Comparison of ENCODE assay signal across 27 cellular contexts in genomic region chr11:8041576-8041975, GRCh38. TPM values are rescaled to one million over a fixed set of nuclear protein-coding genes. Genes with fewer than 3 reads are reported as not detected.
"Had no signal": no experiment of that assay in that cellular context is flagged by ENCODE, and none has a peak within 500 bp of the region (broad histone marks: within the 10 kb centered on the region; RNA-seq: fewer than 3 reads in every experiment).

No MANE protein-coding gene starts in this region.

- H3K4me3 Mint-ChIP-seq: activated CD4-positive, alpha-beta memory T cell treated with anti-CD3 and anti-CD28 coated beads for 36 hours; activated CD4-positive, alpha-beta T cell treated with anti-CD3 and anti-CD28 coated beads for 36 hours; activated CD4-positive, alpha-beta T cell treated with anti-CD3 and anti-CD28 coated beads, Interleukin-2, amount 10 ng/mL, durations not matched to agents 24 days and 14 days; activated CD8-positive, alpha-beta T cell treated with anti-CD3 and anti-CD28 coated beads, Interleukin-2, amount 10 ng/mL, durations not matched to agents 7 days and 5 days; activated naive CD8-positive, alpha-beta T cell; activated T-cell treated with anti-CD3 and anti-CD28 coated beads, Interleukin-2, amount 50 U/mL, for 4 hours; activated T-helper 17 cell treated with anti-CD3 and anti-CD28 coated beads, Interleukin-2, amount 50 U/mL, for 72 hours; effector memory CD8-positive, alpha-beta T cell had no signal

- H3K9me3 ChIP-seq: esophagus muscularis mucosa, gastrocnemius medialis had no signal

- DNase-seq: activated CD4-positive, alpha-beta memory T cell treated with anti-CD3 and anti-CD28 coated beads for 36 hours; activated CD4-positive, alpha-beta T cell treated with anti-CD3 and anti-CD28 coated beads for 36 hours; activated CD4-positive, alpha-beta T cell treated with anti-CD3 and anti-CD28 coated beads, Interleukin-2, amount 10 ng/mL, durations not matched to agents 24 days and 14 days; activated CD4-positive, CD25-positive, alpha-beta regulatory T cell; activated CD4-positive, CD25-positive, alpha-beta regulatory T cell treated with anti-CD3 and anti-CD28 coated beads, Interleukin-2, amount 50 U/mL, for 72 hours; activated CD8-positive, alpha-beta T cell treated with anti-CD3 and anti-CD28 coated beads, Interleukin-2, amount 10 ng/mL, durations not matched to agents 7 days and 5 days; activated effector memory CD4-positive, alpha-beta T cell treated with Interleukin-2 at 50 U/mL for 16 hours; activated gamma-delta T cell treated with Interleukin-2 at 50 U/mL for 16 hours; activated naive CD4-positive, alpha-beta T cell treated with anti-CD3 and anti-CD28 coated beads, Interleukin-2, amount 50 U/mL, for 16 hours; activated naive CD4-positive, alpha-beta T cell treated with Interleukin-2 at 50 U/mL for 16 hours; activated T-cell treated with anti-CD3 and anti-CD28 coated beads, Interleukin-2, amount 50 U/mL, for 4 hours; amniotic stem cell; anterior cingulate cortex; brain microvascular endothelial cell; caudate nucleus; cortex of kidney; dermis blood vessel endothelial cell; effector CD4-positive, alpha-beta T cell; effector memory CD8-positive, alpha-beta T cell; erythroblast; foreskin keratinocyte; gastrocnemius medialis; glutamatergic neuron; T-helper 2 cell had no signal

- H3K4me1 ChIP-seq: esophagus muscularis mucosa, foreskin keratinocyte, gastrocnemius medialis had no signal

- H3K4me1 Mint-ChIP-seq: activated CD4-positive, alpha-beta T cell treated with anti-CD3 and anti-CD28 coated beads for 36 hours; activated CD4-positive, alpha-beta T cell treated with anti-CD3 and anti-CD28 coated beads, Interleukin-2, amount 10 ng/mL, durations not matched to agents 24 days and 14 days had no signal

- H3K36me3 Mint-ChIP-seq: activated CD4-positive, alpha-beta memory T cell treated with anti-CD3 and anti-CD28 coated beads for 36 hours; activated naive CD8-positive, alpha-beta T cell had no signal

- H3K27ac ChIP-seq: brain microvascular endothelial cell, esophagus muscularis mucosa, foreskin keratinocyte, gastrocnemius medialis had no signal

- H3K27me3 ChIP-seq: esophagus muscularis mucosa, gastrocnemius medialis had no signal

- H3K9me3 Mint-ChIP-seq: activated CD4-positive, alpha-beta memory T cell treated with anti-CD3 and anti-CD28 coated beads for 36 hours; activated CD4-positive, alpha-beta T cell treated with anti-CD3 and anti-CD28 coated beads, Interleukin-2, amount 10 ng/mL, durations not matched to agents 24 days and 14 days; activated T-cell treated with anti-CD3 and anti-CD28 coated beads, Interleukin-2, amount 50 U/mL, for 4 hours; activated T-helper 17 cell treated with anti-CD3 and anti-CD28 coated beads, Interleukin-2, amount 50 U/mL, for 72 hours; effector memory CD8-positive, alpha-beta T cell had no signal

- H3K27ac Mint-ChIP-seq: activated CD4-positive, alpha-beta memory T cell treated with anti-CD3 and anti-CD28 coated beads for 36 hours; activated CD4-positive, alpha-beta T cell treated with anti-CD3 and anti-CD28 coated beads for 36 hours; activated CD4-positive, alpha-beta T cell treated with anti-CD3 and anti-CD28 coated beads, Interleukin-2, amount 10 ng/mL, durations not matched to agents 24 days and 14 days; activated CD8-positive, alpha-beta T cell treated with anti-CD3 and anti-CD28 coated beads, Interleukin-2, amount 10 ng/mL, durations not matched to agents 7 days and 5 days; activated naive CD8-positive, alpha-beta T cell; activated T-helper 17 cell treated with anti-CD3 and anti-CD28 coated beads, Interleukin-2, amount 50 U/mL, for 72 hours; effector memory CD8-positive, alpha-beta T cell had no signal

RNA-seq across cellular contexts. Expression of gene TUB, which starts 39.4 kb away (rescaled TPM):
- total RNA-seq: activated CD8-positive, alpha-beta T cell treated with anti-CD3 and anti-CD28 coated beads, Interleukin-2, amount 10 ng/mL, durations not matched to agents 7 days and 5 days had no signal
